1 cellular context compared by ENCODE assay signal in the genomic region with DNA sequence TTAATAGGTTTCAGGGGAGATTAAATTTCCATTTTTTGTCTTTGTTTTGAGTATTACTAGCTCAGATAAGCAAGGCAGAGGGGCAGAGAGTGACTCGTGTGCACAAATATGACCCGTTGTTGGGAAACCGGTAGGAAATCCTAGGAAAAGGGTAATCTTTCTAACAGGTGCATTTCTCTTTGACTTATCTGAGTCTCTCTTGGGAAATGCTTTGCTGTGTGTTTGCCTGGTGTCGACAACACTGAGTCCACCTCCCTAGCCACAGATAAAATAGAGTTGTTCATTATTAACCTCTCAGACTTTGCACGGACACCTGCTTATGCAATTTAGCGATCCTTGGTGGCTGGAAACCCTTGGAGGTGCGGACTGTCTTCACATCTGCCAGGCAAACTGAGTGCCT.
TF ChIP-seq lines count a peak whose summit lies in the region.

No MANE protein-coding gene starts in this region.

TF ChIP-seq in HepG2, 621 proteins besides CTCF, POLR2A, EP300 and RAD21 (continued from another document and continues in another):
- TF ChIP-seq, protein P1, sequence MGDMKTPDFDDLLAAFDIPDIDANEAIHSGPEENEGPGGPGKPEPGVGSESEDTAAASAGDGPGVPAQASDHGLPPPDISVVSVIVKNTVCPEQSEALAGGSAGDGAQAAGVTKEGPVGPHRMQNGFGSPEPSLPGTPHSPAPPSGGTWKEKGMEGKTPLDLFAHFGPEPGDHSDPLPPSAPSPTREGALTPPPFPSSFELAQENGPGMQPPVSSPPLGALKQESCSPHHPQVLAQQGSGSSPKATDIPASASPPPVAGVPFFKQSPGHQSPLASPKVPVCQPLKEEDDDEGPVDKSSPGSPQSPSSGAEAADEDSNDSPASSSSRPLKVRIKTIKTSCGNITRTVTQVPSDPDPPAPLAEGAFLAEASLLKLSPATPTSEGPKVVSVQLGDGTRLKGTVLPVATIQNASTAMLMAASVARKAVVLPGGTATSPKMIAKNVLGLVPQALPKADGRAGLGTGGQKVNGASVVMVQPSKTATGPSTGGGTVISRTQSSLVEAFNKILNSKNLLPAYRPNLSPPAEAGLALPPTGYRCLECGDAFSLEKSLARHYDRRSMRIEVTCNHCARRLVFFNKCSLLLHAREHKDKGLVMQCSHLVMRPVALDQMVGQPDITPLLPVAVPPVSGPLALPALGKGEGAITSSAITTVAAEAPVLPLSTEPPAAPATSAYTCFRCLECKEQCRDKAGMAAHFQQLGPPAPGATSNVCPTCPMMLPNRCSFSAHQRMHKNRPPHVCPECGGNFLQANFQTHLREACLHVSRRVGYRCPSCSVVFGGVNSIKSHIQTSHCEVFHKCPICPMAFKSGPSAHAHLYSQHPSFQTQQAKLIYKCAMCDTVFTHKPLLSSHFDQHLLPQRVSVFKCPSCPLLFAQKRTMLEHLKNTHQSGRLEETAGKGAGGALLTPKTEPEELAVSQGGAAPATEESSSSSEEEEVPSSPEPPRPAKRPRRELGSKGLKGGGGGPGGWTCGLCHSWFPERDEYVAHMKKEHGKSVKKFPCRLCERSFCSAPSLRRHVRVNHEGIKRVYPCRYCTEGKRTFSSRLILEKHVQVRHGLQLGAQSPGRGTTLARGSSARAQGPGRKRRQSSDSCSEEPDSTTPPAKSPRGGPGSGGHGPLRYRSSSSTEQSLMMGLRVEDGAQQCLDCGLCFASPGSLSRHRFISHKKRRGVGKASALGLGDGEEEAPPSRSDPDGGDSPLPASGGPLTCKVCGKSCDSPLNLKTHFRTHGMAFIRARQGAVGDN (CRISPR knock-in tag; IDR thresholded peaks at IDR 0.05), result no peak
- TF ChIP-seq ZMYM4 (CRISPR knock-in tag; IDR thresholded peaks at IDR 0.05) (peak; percentile 68), PPARG (CRISPR knock-in tag; conservative IDR thresholded peaks at IDR 0.05) (peak; percentile 60), PITX1 (CRISPR knock-in tag; IDR thresholded peaks at IDR 0.05) (peak; percentile 56; the same call in 1 of the 2 replicates), KDM2A (CRISPR knock-in tag; IDR thresholded peaks at IDR 0.05; ENCODE audit: borderline replicate concordance, low read depth) (no peak), MTF1 (CRISPR knock-in tag; IDR thresholded peaks at IDR 0.05) (peak; percentile 29; the same call in 1 of the 2 replicates), PCBP2 (optimal IDR thresholded peaks at IDR 0.05; ENCODE audit: low read depth, low read length, poor library complexity, severe bottlenecking) (no peak), ZNF205 (CRISPR knock-in tag; IDR thresholded peaks at IDR 0.05) (0 out of 2 replicates have a peak, but pooled peaks have one; percentile 54), ZNF644 (CRISPR knock-in tag; IDR thresholded peaks at IDR 0.05; ENCODE audit: low read depth) (0 out of 2 replicates have a peak, but pooled peaks have one; percentile 43), KAT8 (CRISPR knock-in tag; IDR thresholded peaks at IDR 0.05) (0 out of 2 replicates have a peak, but pooled peaks have one; percentile 17), HNRNPK (IDR thresholded peaks at IDR 0.05; ENCODE audit: low read depth, low read length, poor library complexity, severe bottlenecking) (no peak), SYNCRIP (IDR thresholded peaks at IDR 0.05; ENCODE audit: insufficient read depth, low read depth, low read length) (no peak), ISL2 (CRISPR knock-in tag; IDR thresholded peaks at IDR 0.05) (0 out of 2 replicates have a peak, but pooled peaks have one; percentile 8), RXRA (CRISPR knock-in tag; IDR thresholded peaks at IDR 0.05) (peak; percentile 29; the same call in 1 of the 2 replicates), ZNF83 (CRISPR knock-in tag; IDR thresholded peaks at IDR 0.05; ENCODE audit: borderline replicate concordance) (no peak), NR2F6 (IDR thresholded peaks at IDR 0.05) (peak; percentile 19; the same call in 1 of the 2 replicates), NR2F6 (CRISPR knock-in tag; IDR thresholded peaks at IDR 0.05) (peak; percentile 54; the same call in 1 of the 2 replicates), REPIN1 (CRISPR knock-in tag; IDR thresholded peaks at IDR 0.05; ENCODE audit: borderline replicate concordance, low read depth) (peak; percentile 39; the same call in 1 of the 2 replicates), MED13 (CRISPR knock-in tag; IDR thresholded peaks at IDR 0.05) (no peak), ZNF496 (CRISPR knock-in tag; IDR thresholded peaks at IDR 0.05; ENCODE audit: insufficient replicate concordance) (no peak), PHF21A (CRISPR knock-in tag; IDR thresholded peaks at IDR 0.05) (peak; percentile 63; the same call in 1 of the 2 replicates), ZNF317 (CRISPR knock-in tag; IDR thresholded peaks at IDR 0.05) (0 out of 2 replicates have a peak, but pooled peaks have one; percentile 43), ZSCAN9 (CRISPR knock-in tag; IDR thresholded peaks at IDR 0.05; ENCODE audit: borderline replicate concordance) (no peak), TSC22D2 (CRISPR knock-in tag; IDR thresholded peaks at IDR 0.05; ENCODE audit: borderline replicate concordance) (no peak), KDM4B (CRISPR knock-in tag; IDR thresholded peaks at IDR 0.05) (no peak), CHCHD3 (CRISPR knock-in tag; IDR thresholded peaks at IDR 0.05) (no peak), TEAD3 (CRISPR knock-in tag; optimal IDR thresholded peaks at IDR 0.05; ENCODE audit: borderline replicate concordance) (peak; percentile 27), ZNF441 (CRISPR knock-in tag; IDR thresholded peaks at IDR 0.05; ENCODE audit: borderline replicate concordance) (peak; percentile 54; the same call in 1 of the 2 replicates), TBX3 (IDR thresholded peaks at IDR 0.05; ENCODE audit: borderline replicate concordance) (no peak), CEBPG (CRISPR knock-in tag; IDR thresholded peaks at IDR 0.05) (peak; percentile 89), MEIS1 (CRISPR knock-in tag; IDR thresholded peaks at IDR 0.05; ENCODE audit: borderline replicate concordance) (0 out of 2 replicates have a peak, but pooled peaks have one; percentile 25), ZNF775 (CRISPR knock-in tag; IDR thresholded peaks at IDR 0.05; ENCODE audit: borderline replicate concordance) (no peak), SALL1 (CRISPR knock-in tag; IDR thresholded peaks at IDR 0.05) (peak; percentile 60), ZNF383 (CRISPR knock-in tag; IDR thresholded peaks at IDR 0.05; ENCODE audit: borderline replicate concordance) (no peak), NCOA2 (CRISPR knock-in tag; IDR thresholded peaks at IDR 0.05) (peak; percentile 67; the same call in 1 of the 2 replicates), STAT5B (CRISPR knock-in tag; IDR thresholded peaks at IDR 0.05) (no peak), ZNF136 (CRISPR knock-in tag; IDR thresholded peaks at IDR 0.05; ENCODE audit: low read depth) (no peak), FOSL2 (CRISPR knock-in tag; IDR thresholded peaks at IDR 0.05) (peak; percentile 61; the same call in 1 of the 2 replicates)
- TF ChIP-seq, protein P2, sequence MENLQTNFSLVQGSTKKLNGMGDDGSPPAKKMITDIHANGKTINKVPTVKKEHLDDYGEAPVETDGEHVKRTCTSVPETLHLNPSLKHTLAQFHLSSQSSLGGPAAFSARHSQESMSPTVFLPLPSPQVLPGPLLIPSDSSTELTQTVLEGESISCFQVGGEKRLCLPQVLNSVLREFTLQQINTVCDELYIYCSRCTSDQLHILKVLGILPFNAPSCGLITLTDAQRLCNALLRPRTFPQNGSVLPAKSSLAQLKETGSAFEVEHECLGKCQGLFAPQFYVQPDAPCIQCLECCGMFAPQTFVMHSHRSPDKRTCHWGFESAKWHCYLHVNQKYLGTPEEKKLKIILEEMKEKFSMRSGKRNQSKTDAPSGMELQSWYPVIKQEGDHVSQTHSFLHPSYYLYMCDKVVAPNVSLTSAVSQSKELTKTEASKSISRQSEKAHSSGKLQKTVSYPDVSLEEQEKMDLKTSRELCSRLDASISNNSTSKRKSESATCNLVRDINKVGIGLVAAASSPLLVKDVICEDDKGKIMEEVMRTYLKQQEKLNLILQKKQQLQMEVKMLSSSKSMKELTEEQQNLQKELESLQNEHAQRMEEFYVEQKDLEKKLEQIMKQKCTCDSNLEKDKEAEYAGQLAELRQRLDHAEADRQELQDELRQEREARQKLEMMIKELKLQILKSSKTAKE (CRISPR knock-in tag; IDR thresholded peaks at IDR 0.05; ENCODE audit: borderline replicate concordance), result 0 out of 2 replicates have a peak, but pooled peaks have one; percentile 20
- TF ChIP-seq, protein P3, sequence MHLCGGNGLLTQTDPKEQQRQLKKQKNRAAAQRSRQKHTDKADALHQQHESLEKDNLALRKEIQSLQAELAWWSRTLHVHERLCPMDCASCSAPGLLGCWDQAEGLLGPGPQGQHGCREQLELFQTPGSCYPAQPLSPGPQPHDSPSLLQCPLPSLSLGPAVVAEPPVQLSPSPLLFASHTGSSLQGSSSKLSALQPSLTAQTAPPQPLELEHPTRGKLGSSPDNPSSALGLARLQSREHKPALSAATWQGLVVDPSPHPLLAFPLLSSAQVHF (CRISPR knock-in tag; IDR thresholded peaks at IDR 0.05), result no peak
- TF ChIP-seq, protein P4, sequence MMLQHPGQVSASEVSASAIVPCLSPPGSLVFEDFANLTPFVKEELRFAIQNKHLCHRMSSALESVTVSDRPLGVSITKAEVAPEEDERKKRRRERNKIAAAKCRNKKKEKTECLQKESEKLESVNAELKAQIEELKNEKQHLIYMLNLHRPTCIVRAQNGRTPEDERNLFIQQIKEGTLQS (CRISPR knock-in tag; IDR thresholded peaks at IDR 0.05), result peak; percentile 71; the same call in 1 of the 2 replicates
- TF ChIP-seq, protein P5, sequence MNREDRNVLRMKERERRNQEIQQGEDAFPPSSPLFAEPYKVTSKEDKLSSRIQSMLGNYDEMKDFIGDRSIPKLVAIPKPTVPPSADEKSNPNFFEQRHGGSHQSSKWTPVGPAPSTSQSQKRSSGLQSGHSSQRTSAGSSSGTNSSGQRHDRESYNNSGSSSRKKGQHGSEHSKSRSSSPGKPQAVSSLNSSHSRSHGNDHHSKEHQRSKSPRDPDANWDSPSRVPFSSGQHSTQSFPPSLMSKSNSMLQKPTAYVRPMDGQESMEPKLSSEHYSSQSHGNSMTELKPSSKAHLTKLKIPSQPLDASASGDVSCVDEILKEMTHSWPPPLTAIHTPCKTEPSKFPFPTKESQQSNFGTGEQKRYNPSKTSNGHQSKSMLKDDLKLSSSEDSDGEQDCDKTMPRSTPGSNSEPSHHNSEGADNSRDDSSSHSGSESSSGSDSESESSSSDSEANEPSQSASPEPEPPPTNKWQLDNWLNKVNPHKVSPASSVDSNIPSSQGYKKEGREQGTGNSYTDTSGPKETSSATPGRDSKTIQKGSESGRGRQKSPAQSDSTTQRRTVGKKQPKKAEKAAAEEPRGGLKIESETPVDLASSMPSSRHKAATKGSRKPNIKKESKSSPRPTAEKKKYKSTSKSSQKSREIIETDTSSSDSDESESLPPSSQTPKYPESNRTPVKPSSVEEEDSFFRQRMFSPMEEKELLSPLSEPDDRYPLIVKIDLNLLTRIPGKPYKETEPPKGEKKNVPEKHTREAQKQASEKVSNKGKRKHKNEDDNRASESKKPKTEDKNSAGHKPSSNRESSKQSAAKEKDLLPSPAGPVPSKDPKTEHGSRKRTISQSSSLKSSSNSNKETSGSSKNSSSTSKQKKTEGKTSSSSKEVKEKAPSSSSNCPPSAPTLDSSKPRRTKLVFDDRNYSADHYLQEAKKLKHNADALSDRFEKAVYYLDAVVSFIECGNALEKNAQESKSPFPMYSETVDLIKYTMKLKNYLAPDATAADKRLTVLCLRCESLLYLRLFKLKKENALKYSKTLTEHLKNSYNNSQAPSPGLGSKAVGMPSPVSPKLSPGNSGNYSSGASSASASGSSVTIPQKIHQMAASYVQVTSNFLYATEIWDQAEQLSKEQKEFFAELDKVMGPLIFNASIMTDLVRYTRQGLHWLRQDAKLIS (CRISPR knock-in tag; IDR thresholded peaks at IDR 0.05), result no peak
- TF ChIP-seq, protein P6, sequence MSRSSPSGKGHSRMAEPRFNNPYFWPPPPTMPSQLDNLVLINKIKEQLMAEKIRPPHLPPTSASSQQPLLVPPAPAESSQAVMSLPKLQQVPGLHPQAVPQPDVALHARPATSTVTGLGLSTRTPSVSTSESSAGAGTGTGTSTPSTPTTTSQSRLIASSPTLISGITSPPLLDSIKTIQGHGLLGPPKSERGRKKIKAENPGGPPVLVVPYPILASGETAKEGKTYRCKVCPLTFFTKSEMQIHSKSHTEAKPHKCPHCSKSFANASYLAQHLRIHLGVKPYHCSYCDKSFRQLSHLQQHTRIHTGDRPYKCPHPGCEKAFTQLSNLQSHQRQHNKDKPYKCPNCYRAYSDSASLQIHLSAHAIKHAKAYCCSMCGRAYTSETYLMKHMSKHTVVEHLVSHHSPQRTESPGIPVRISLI (CRISPR knock-in tag; IDR thresholded peaks at IDR 0.05; ENCODE audit: borderline replicate concordance), result no peak
- TF ChIP-seq, protein P7, sequence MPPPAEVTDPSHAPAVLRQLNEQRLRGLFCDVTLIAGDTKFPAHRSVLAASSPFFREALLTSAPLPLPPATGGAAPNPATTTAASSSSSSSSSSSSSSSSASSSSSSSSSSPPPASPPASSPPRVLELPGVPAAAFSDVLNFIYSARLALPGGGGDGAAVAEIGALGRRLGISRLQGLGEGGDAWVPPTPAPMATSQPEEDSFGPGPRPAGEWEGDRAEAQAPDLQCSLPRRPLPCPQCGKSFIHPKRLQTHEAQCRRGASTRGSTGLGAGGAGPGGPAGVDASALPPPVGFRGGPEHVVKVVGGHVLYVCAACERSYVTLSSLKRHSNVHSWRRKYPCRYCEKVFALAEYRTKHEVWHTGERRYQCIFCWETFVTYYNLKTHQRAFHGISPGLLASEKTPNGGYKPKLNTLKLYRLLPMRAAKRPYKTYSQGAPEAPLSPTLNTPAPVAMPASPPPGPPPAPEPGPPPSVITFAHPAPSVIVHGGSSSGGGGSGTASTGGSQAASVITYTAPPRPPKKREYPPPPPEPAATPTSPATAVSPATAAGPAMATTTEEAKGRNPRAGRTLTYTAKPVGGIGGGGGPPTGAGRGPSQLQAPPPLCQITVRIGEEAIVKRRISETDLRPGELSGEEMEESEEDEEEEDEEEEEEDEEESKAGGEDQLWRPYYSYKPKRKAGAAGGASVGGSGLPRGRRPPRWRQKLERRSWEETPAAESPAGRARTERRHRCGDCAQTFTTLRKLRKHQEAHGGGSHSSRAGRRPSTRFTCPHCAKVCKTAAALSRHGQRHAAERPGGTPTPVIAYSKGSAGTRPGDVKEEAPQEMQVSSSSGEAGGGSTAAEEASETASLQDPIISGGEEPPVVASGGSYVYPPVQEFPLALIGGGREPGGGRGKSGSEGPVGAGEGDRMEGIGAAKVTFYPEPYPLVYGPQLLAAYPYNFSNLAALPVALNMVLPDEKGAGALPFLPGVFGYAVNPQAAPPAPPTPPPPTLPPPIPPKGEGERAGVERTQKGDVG (CRISPR knock-in tag; IDR thresholded peaks at IDR 0.05; ENCODE audit: borderline replicate concordance), result no peak
- TF ChIP-seq, protein P8, sequence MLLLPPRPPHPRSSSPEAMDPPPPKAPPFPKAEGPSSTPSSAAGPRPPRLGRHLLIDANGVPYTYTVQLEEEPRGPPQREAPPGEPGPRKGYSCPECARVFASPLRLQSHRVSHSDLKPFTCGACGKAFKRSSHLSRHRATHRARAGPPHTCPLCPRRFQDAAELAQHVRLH (CRISPR knock-in tag; IDR thresholded peaks at IDR 0.05; ENCODE audit: borderline replicate concordance, low read depth), result no peak
- TF ChIP-seq, protein P9, sequence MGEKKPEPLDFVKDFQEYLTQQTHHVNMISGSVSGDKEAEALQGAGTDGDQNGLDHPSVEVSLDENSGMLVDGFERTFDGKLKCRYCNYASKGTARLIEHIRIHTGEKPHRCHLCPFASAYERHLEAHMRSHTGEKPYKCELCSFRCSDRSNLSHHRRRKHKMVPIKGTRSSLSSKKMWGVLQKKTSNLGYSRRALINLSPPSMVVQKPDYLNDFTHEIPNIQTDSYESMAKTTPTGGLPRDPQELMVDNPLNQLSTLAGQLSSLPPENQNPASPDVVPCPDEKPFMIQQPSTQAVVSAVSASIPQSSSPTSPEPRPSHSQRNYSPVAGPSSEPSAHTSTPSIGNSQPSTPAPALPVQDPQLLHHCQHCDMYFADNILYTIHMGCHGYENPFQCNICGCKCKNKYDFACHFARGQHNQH (CRISPR knock-in tag; IDR thresholded peaks at IDR 0.05), result no peak
